9 cellular contexts compared by ENCODE assay signal in genomic region chr9:137482094-137482781, GRCh38. TPM values are rescaled to one million over a fixed set of nuclear protein-coding genes. Genes with fewer than 3 reads are reported as not detected.
DNase-seq lines count a peak whose midpoint lies in the region; ATAC-seq, FAIRE-seq and TF ChIP-seq lines count a peak whose summit lies in the region.
"Had no signal": no experiment of that assay in that cellular context is flagged by ENCODE, and none has a peak within 500 bp of the region (broad histone marks: within the 10 kb centered on the region; RNA-seq: fewer than 3 reads in every experiment).

No MANE protein-coding gene starts in this region.

- no peak overlapping the region for H2BK20ac ChIP-seq in H9 (ENCODE audit: low read depth, low read length, poor library complexity, severe bottlenecking)

- H3K79me2 ChIP-seq in H9 (ENCODE audit: insufficient read depth, low read length), result no peaks in the 10 kb centered on the region

- no peak overlapping the region for H4K5ac ChIP-seq in H9 (ENCODE audit: insufficient read length, low read depth, low read length)

- H3K27me3 Mint-ChIP-seq in H9 (ENCODE audit: low read depth), result peaks cover 4% of the 10 kb centered on the region; the same call in 1 of the 2 replicates

- DNase-seq in SKM-1 treated with dmso at 0.1 percent for 144 hours (lab: John Stamatoyannopoulos, UW; ENCODE audit: unreplicated experiment), result peak; percentile 65
- DNase-seq in glomerular visceral epithelial cell (ENCODE audit: extremely low spot score), result peak; percentile 51
- DNase-seq in stimulated activated naive CD8-positive, alpha-beta T cell treated with anti-CD3 and anti-CD28 coated beads, Interleukin-15, Interleukin-2, amounts not matched to agents 100 U/mL and 50 U/mL, for 24 hours, result no peak
- no peak for DNase-seq in H9
- DNase-seq in retina, result no peak
- no peak for DNase-seq in GM12892 (ENCODE audit: insufficient read length)

- H3K27ac ChIP-seq in H9 (ENCODE audit: insufficient read length, low read depth, low read length), result no peak overlapping the region
- H3K27ac ChIP-seq: SJSA1 had no signal

- no peak overlapping the region for H2BK12ac ChIP-seq in H9 (ENCODE audit: insufficient read length, low read depth, low read length)

- ATAC-seq in HG03108 (IDR thresholded peaks at IDR 0.05; ENCODE audit: unreplicated experiment) (peak; percentile 73), HG03139 (IDR thresholded peaks at IDR 0.05; ENCODE audit: unreplicated experiment) (no peak)
- peak; percentile 38 for ATAC-seq in stimulated activated naive CD8-positive, alpha-beta T cell treated with anti-CD3 and anti-CD28 coated beads, Interleukin-15, Interleukin-2, amounts not matched to agents 100 U/mL and 50 U/mL, for 24 hours

- peaks cover 4 to 5% of the 10 kb centered on the region in 2 experiments; a peak in 3 of 4 replicates for H3K4me1 Mint-ChIP-seq in H9

- H2BK120ac ChIP-seq in H9 (ENCODE audit: low read depth, low read length, poor library complexity, severe bottlenecking), result no peak overlapping the region

- H3K18ac ChIP-seq in H9 (ENCODE audit: insufficient read length, low read depth, low read length), result no peak overlapping the region

- no peak overlapping the region for H3K14ac ChIP-seq in H9 (ENCODE audit: insufficient read depth, low read length)

- FAIRE-seq in GM12892 (lab: Jason Lieb, UNC), result no peak

- no peaks in the 10 kb centered on the region for H4K20me1 ChIP-seq in H9 (ENCODE audit: control insufficient read depth, insufficient read depth, insufficient read length)

- H3K56ac ChIP-seq in H9 (ENCODE audit: insufficient read length, low read depth, low read length), result no peak overlapping the region

- no peaks in the 10 kb centered on the region for H3K9me3 ChIP-seq in H9 (ENCODE audit: control insufficient read depth, low read depth, low read length)

- H3K27ac Mint-ChIP-seq in H9, result peak overlapping the region in 1 of 3 experiments; percentile 74; a peak in 1 of 7 replicates

- H4K8ac ChIP-seq in H9 (replicated peaks; ENCODE audit: insufficient read length, low read depth, low read length), result no peak overlapping the region

- no peak overlapping the region for H2AK5ac ChIP-seq in H9 (ENCODE audit: insufficient read length, low read length)

- H2BK5ac ChIP-seq in H9 (ENCODE audit: insufficient read length, low read length), result no peak overlapping the region

- no peak overlapping the region for H3K4me2 ChIP-seq in H9 (ENCODE audit: insufficient read depth, insufficient read length, low read length)

- H3K27me3 ChIP-seq in H9 (ENCODE audit: insufficient read depth, low read length), result no peaks in the 10 kb centered on the region
- H3K27me3 ChIP-seq: SJSA1 had no signal

- H2AFZ ChIP-seq in H9 (ENCODE audit: low read length), result no peak overlapping the region

- no peak for TF ChIP-seq POLR2A in GM12892 (IDR thresholded peaks at IDR 0.05; ENCODE audit: low read depth, low read length)

- no peak overlapping the region for H4K91ac ChIP-seq in H9 (ENCODE audit: insufficient read length, low read depth, low read length)

- no peak overlapping the region for H3K9ac ChIP-seq in H9 (ENCODE audit: extremely low read depth, insufficient read length, low read length)

- H3K23me2 ChIP-seq in H9 (ENCODE audit: insufficient read length, low read depth, low read length, poor library complexity, severe bottlenecking), result no peaks in the 10 kb centered on the region

- H3K36me3 Mint-ChIP-seq in H9 (ENCODE audit: insufficient read depth in 1 of 3, low read depth in 3 of 3), result no peaks in the 10 kb centered on the region

- H3K79me1 ChIP-seq in H9 (ENCODE audit: insufficient read depth, low read depth, low read length, poor library complexity, severe bottlenecking), result no peaks in the 10 kb centered on the region

- no peak overlapping the region for H2BK15ac ChIP-seq in H9 (ENCODE audit: low read depth, low read length)

- TF ChIP-seq CTCF in H9 (conservative IDR thresholded peaks at IDR 0.05), result no peak

- H3K4ac ChIP-seq in H9 (ENCODE audit: low read depth, low read length), result no peak overlapping the region

- no CpG with 5 or more reads among the region's 26 CpGs for WGBS in H9 (ENCODE audit: extremely low coverage, insufficient read length, low lambda C conversion rate)

- H3K4me1 ChIP-seq in H9 (ENCODE audit: insufficient read depth, low read length), result no peaks in the 10 kb centered on the region

- no peak overlapping the region for H3K23ac ChIP-seq in H9 (ENCODE audit: insufficient read length, low read depth, low read length)

- H3T11ph ChIP-seq in H9 (ENCODE audit: low read length), result no peak overlapping the region

- H3K9me3 Mint-ChIP-seq in H9, result no peaks in the 10 kb centered on the region

- H3K4me3 Mint-ChIP-seq in H9, result no peak overlapping the region

RNA-seq across cellular contexts. Expression of gene NSMF, which starts 23.1 kb away (rescaled TPM):
- total RNA-seq in H9 (2021), result 46.3 and 51.0 TPM in 2 replicates
- 16.7 TPM for polyA plus RNA-seq in GM12892 (2012; ENCODE audit: missing spikeins)

RNA-seq across cellular contexts. Expression of gene ENTPD8, which starts 41.1 kb away (rescaled TPM):
- 0.77 and 0.90 TPM in 2 replicates for total RNA-seq in H9 (2021)
- not detected for polyA plus RNA-seq in GM12892 (2012; ENCODE audit: missing spikeins)
- total RNA-seq: SJSA1 had no signal

RNA-seq across cellular contexts. Expression of gene NOXA1, which starts 59.0 kb away (rescaled TPM):
- 1.8 and 2.0 TPM in 2 replicates for total RNA-seq in H9 (2021)
- not detected for polyA plus RNA-seq in GM12892 (2012; ENCODE audit: missing spikeins)
- total RNA-seq: SJSA1 had no signal

RNA-seq across cellular contexts. Expression of gene EXD3, which starts 59.3 kb away (rescaled TPM):
- 13.5 and 15.3 TPM in 2 replicates for total RNA-seq in H9 (2021)
- polyA plus RNA-seq in GM12892 (2012; ENCODE audit: missing spikeins), result 3.9 TPM

Comparison
In these comparisons a context has a peak if more than half of its experiments do, and no peak if none do; other contexts are left out.
1. DNase-seq: peak in SKM-1 treated with dmso at 0.1 percent for 144 hours (single experiment) and glomerular visceral epithelial cell (single experiment); none in stimulated activated naive CD8-positive, alpha-beta T cell treated with anti-CD3 and anti-CD28 coated beads, Interleukin-15, Interleukin-2, amounts not matched to agents 100 U/mL and 50 U/mL, for 24 hours (single experiment), H9 (single experiment), retina (single experiment) and GM12892 (single experiment).